In the genomic region with DNA sequence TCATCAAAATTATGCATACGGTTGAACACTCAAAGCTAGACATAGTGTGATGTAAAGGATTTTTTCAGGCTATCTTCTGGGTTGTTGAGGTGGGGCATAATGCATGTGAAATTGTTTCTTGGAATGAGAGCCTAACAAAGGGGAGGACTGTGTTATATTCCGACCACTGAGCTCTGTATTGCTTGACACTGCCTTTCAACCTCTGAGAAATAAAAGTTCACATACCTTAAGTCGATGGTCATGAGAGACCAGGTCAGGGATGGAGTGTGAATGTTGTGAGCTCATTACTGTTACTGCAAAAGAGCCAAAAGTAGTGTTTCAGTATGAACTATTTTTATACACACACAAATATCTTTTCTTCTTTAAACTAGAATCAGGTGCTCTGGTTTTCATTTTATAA, we compare ENCODE assay signal across 25 cellular contexts. TPM values are rescaled to one million over a fixed set of nuclear protein-coding genes. Genes with fewer than 3 reads are reported as not detected.
DNase-seq lines count a peak whose midpoint lies in the region; ATAC-seq, FAIRE-seq and TF ChIP-seq lines count a peak whose summit lies in the region.
"Had no signal": no experiment of that assay in that cellular context is flagged by ENCODE, and none has a peak within 500 bp of the region (broad histone marks: within the 10 kb centered on the region; RNA-seq: fewer than 3 reads in every experiment).

No MANE protein-coding gene starts in this region.

- TF ChIP-seq POLR2A in H1 (IDR thresholded peaks at IDR 0.05; ENCODE audit: control extremely low read depth in 1 of 2, low read depth in 2 of 2, low read length in 2 of 2) (no peak), stomach (IDR thresholded peaks at IDR 0.05) (no peak)

- H3K79me2 ChIP-seq in GM23248 (ENCODE audit: insufficient read depth) = peaks cover 80% of the 10 kb centered on the region
- H3K79me2 ChIP-seq in H1 (ENCODE audit: control insufficient read depth in 1 of 2, insufficient read depth in 2 of 2, low read length in 2 of 2) = peaks cover 19 to 82% of the 10 kb centered on the region in 2 experiments
- H3K79me2 ChIP-seq in osteoblast (ENCODE audit: insufficient read depth, low read length) = peaks cover 62% of the 10 kb centered on the region
- peaks cover 62% of the 10 kb centered on the region for H3K79me2 ChIP-seq in PC-3 (ENCODE audit: low read length)

- no peak for TF ChIP-seq RAD21 in H1 (IDR thresholded peaks at IDR 0.05 in 1 of 2, conservative IDR thresholded peaks at IDR 0.05 in 1 of 2; ENCODE audit: low read depth in 2 of 2, low read length in 2 of 2)

- no peak overlapping the region for H3K4ac ChIP-seq in H1 (replicated peaks; ENCODE audit: insufficient read length, low read depth, low read length)

- FAIRE-seq in HTR-8/SVneo (lab: Jason Lieb, UNC) (peak; percentile 70), H1 (lab: Jason Lieb, UNC) (no peak)
- FAIRE-seq: G401.6 had no signal

- H3K79me1 ChIP-seq in H1 (ENCODE audit: low read depth, low read length) = peaks cover 3% of the 10 kb centered on the region

- 56 to 63% methylated on average over 3 of the region's 3 CpGs for WGBS in GM23248 (ENCODE audit: low coverage in 1 of 2, low lambda C conversion rate in 2 of 2, missing lambda C conversion rate in 2 of 2), 2 experiments
- 87% methylated on average over 3 of the region's 3 CpGs; no CpG with 5 or more reads in 1 of the 2 experiments for WGBS in H1 (ENCODE audit: extremely low coverage in 1 of 2, insufficient coverage in 1 of 2, insufficient read length in 1 of 2, insufficient replicate concordance in 2 of 2, low coverage in 1 of 2, low lambda C conversion rate in 2 of 2, missing lambda C conversion rate in 1 of 2), 2 experiments
- WGBS in stomach, 5 donors = 87 to 94% (median 92%) methylated on average over 3 of the region's 3 CpGs

- no peak for ATAC-seq in PC-3
- ATAC-seq: CD8-positive, alpha-beta T cell; HCT116; Right ventricle myocardium inferior; SK-N-SH treated with all-trans-retinoic acid at 6 μM for 48 hours had no signal

- H3K27me3 ChIP-seq in GM23248 (replicated peaks; ENCODE audit: insufficient read depth) (no peaks in the 10 kb centered on the region), H1 (replicated peaks in 1 of 4; ENCODE audit: control insufficient read depth in 3 of 4, extremely low read depth in 1 of 4, insufficient read depth in 3 of 4, low read length in 3 of 4) (no peaks in the 10 kb centered on the region), osteoblast (ENCODE audit: insufficient read depth, low read length) (no peaks in the 10 kb centered on the region), stomach (no peaks in the 10 kb centered on the region), PC-3 (ENCODE audit: low read length) (no peaks in the 10 kb centered on the region)
- H3K27me3 ChIP-seq: SJCRH30 had no signal

- H2AFZ ChIP-seq in GM23248 (no peak overlapping the region), H1 (ENCODE audit: low read length) (no peak overlapping the region), osteoblast (ENCODE audit: low read length) (no peak overlapping the region), PC-3 (ENCODE audit: low read length) (no peak overlapping the region)
- H2AFZ ChIP-seq: PC-9 had no signal

- POLR2A ChIA-PET in H1 (lab: Charles Lee; ENCODE audit: partially characterized antibody) (interaction anchor here (1.5 kb wide), 1 partner anchor 19 kb away, joined by 3 read pairs; no protein-coding TSS in a partner anchor), PC-3 (lab: Charles Lee; ENCODE audit: unreplicated experiment) (no interaction called here)

- no peaks in the 10 kb centered on the region for H4K20me1 ChIP-seq in GM23248 (ENCODE audit: insufficient read depth)
- H4K20me1 ChIP-seq in H1 (replicated peaks in 1 of 2; ENCODE audit: control insufficient read depth in 1 of 2, insufficient read depth in 2 of 2, low read length in 2 of 2) = peaks cover 0 to 13% of the 10 kb centered on the region in 2 experiments
- H4K20me1 ChIP-seq in osteoblast (ENCODE audit: insufficient read depth, low read length) = peaks cover 34% of the 10 kb centered on the region
- peaks cover 24% of the 10 kb centered on the region; the same call in 1 of the 2 replicates for H4K20me1 ChIP-seq in PC-3 (ENCODE audit: low read length)

- no peak overlapping the region for H4K91ac ChIP-seq in H1 (replicated peaks; ENCODE audit: insufficient read length, low read length)

- H2BK20ac ChIP-seq in H1 (ENCODE audit: low read length) = no peak overlapping the region

- no peak overlapping the region for H4K8ac ChIP-seq in H1 (ENCODE audit: extremely low read depth, insufficient read depth, low read length)

- BruUV-seq in PC-3 (replicated peaks; lab: Mats Ljungman, UMichigan) = no TSS peak

- CTCF ChIA-PET in H1 (lab: Charles Lee; ENCODE audit: partially characterized antibody) (interaction anchor here (0.7 to 3.1 kb wide), 7 partner anchors 9 to 433 kb away, joined by 3 to 15 read pairs (median 4); no protein-coding TSS in a partner anchor), PC-3 (lab: Charles Lee) (interaction anchor here (0.6 to 0.8 kb wide), 2 partner anchors 116 to 665 kb away, joined by 4 to 5 read pairs; no protein-coding TSS in a partner anchor)

- peaks cover 32% of the 10 kb centered on the region for H3K4me1 ChIP-seq in GM23248 (ENCODE audit: insufficient read depth)
- peaks cover 0 to 2% (median 0%) of the 10 kb centered on the region in 4 experiments; a peak in 2 of 7 replicates for H3K4me1 ChIP-seq in H1 (replicated peaks in 1 of 4; ENCODE audit: control insufficient read depth in 3 of 4, insufficient read depth in 4 of 4, low read length in 3 of 4)
- peaks cover 23% of the 10 kb centered on the region for H3K4me1 ChIP-seq in osteoblast (ENCODE audit: insufficient read depth, low read length)
- peaks cover 14 to 38% (median 27%) of the 10 kb centered on the region in 4 donors for H3K4me1 ChIP-seq in stomach
- peaks cover 13% of the 10 kb centered on the region for H3K4me1 ChIP-seq in PC-3 (ENCODE audit: insufficient read depth, low read length)

- H3K56ac ChIP-seq in H1 (replicated peaks; ENCODE audit: insufficient read length, low read depth, low read length) = no peak overlapping the region

- H2BK15ac ChIP-seq in H1 (ENCODE audit: low read length) = no peak overlapping the region

- intact Hi-C loops in stomach (cut with DNase I; ENCODE audit: low total_unique reads) = no loop called here
- intact Hi-C loops in PC-3 (cut with micrococcal nuclease) = no loop called here

- no peak overlapping the region for H2BK5ac ChIP-seq in H1 (ENCODE audit: low read depth, low read length)

- TF ChIP-seq CTCF in H1 (IDR thresholded peaks at IDR 0.05; ENCODE audit: control extremely low read depth in 1 of 3, insufficient read depth in 1 of 3, low read depth in 1 of 3, low read length in 3 of 3) = no peak
- no peak for TF ChIP-seq CTCF in osteoblast (IDR thresholded peaks at IDR 0.05; ENCODE audit: extremely low read depth, low read depth, low read length)
- TF ChIP-seq CTCF in stomach (IDR thresholded peaks at IDR 0.05) = no peak
- TF ChIP-seq CTCF in PC-3 (conservative IDR thresholded peaks at IDR 0.05; ENCODE audit: low read depth, low read length) = no peak

- no peaks in the 10 kb centered on the region for H3K9me2 ChIP-seq in GM23248 (ENCODE audit: insufficient read depth)
- no peaks in the 10 kb centered on the region for H3K9me2 ChIP-seq in PC-3 (replicated peaks; ENCODE audit: low read length)

- no peak overlapping the region for H4K5ac ChIP-seq in H1 (ENCODE audit: insufficient read length, low read depth, low read length)

- DNase-seq in GM23248 (peak; percentile 31), HTR-8/SVneo (ENCODE audit: insufficient read length, low spot score) (no peak), H1 (ENCODE audit: low read depth in 1 of 2, low spot score in 2 of 2) (no peak), osteoblast (ENCODE audit: insufficient read length, low spot score, missing footprints) (no peak), stomach (no peak), retina (no peak), PC-3 (no peak)
- DNase-seq: Caco-2; CD8-positive, alpha-beta T cell; Karpas-422; MV-4-11; NCI-H1105; NCI-H146; NCI-H1930; NCI-H2107; NCI-H524; NCI-H748 treated with DMSO at 0.1 percent for 48 hours; PC-9 had no signal

- peak overlapping the region; percentile 31 for H3K4me2 ChIP-seq in GM23248 (ENCODE audit: unreplicated experiment)
- H3K4me2 ChIP-seq in H1 (ENCODE audit: insufficient read depth in 1 of 2, low read depth in 2 of 2, low read length in 2 of 2) = no peak overlapping the region
- peak overlapping the region; percentile 20 for H3K4me2 ChIP-seq in osteoblast (ENCODE audit: insufficient read depth, low read length)
- no peak overlapping the region for H3K4me2 ChIP-seq in PC-3 (ENCODE audit: low read length)
- H3K4me2 ChIP-seq: PC-9 had no signal

- H3K9me3 ChIP-seq in GM23248 (ENCODE audit: low read depth) (no peaks in the 10 kb centered on the region), H1 (ENCODE audit: insufficient read depth in 2 of 2, low read depth in 1 of 2, low read length in 1 of 2) (no peaks in the 10 kb centered on the region), osteoblast (ENCODE audit: low read depth, low read length) (no peaks in the 10 kb centered on the region), stomach (no peaks in the 10 kb centered on the region), PC-3 (ENCODE audit: low read length) (no peaks in the 10 kb centered on the region)
- H3K9me3 ChIP-seq: Caco-2, SJCRH30 had no signal

- H3K9ac ChIP-seq in GM23248 = no peak overlapping the region
- no peak overlapping the region for H3K9ac ChIP-seq in H1 (replicated peaks in 1 of 4; ENCODE audit: extremely low read depth in 1 of 4, low read depth in 3 of 4, low read length in 3 of 4)
- H3K9ac ChIP-seq in PC-3 (ENCODE audit: low read length) = no peak overlapping the region

- H3F3A ChIP-seq in GM23248 (ENCODE audit: insufficient read depth) (peaks cover 11% of the 10 kb centered on the region; the same call in 1 of the 2 replicates), PC-3 (ENCODE audit: low read length, unreplicated experiment) (no peaks in the 10 kb centered on the region)

- in situ Hi-C loops in GM23248 (cut with MboI) = no loop called here

- no peak overlapping the region for H3K23ac ChIP-seq in H1 (ENCODE audit: insufficient read length)

- no peak overlapping the region for H2BK12ac ChIP-seq in H1 (ENCODE audit: low read depth, low read length)

- H3K4me3 ChIP-seq in GM23248 (no peak overlapping the region), H1 (ENCODE audit: extremely low read depth in 1 of 4, insufficient read depth in 2 of 4, low read depth in 3 of 4, low read length in 4 of 4) (no peak overlapping the region), osteoblast (ENCODE audit: insufficient read depth, low read length) (peak overlapping the region; percentile 10), stomach (no peak overlapping the region), PC-3 (ENCODE audit: low read length) (no peak overlapping the region)
- H3K4me3 ChIP-seq: PC-9, SJCRH30 had no signal

- H3K36me3 ChIP-seq in GM23248 (ENCODE audit: low read depth) (peaks cover 10% of the 10 kb centered on the region; the same call in 1 of the 2 replicates), H1 (ENCODE audit: control insufficient read depth in 2 of 4, insufficient read depth in 4 of 4, low read length in 3 of 4) (peaks cover 3 to 28% (median 17%) of the 10 kb centered on the region in 4 experiments), osteoblast (ENCODE audit: insufficient read depth, low read length) (peaks cover 5% of the 10 kb centered on the region), stomach (peaks cover 0 to 36% (median 34%) of the 10 kb centered on the region in 4 donors), PC-3 (ENCODE audit: low read depth, low read length) (peaks cover 26% of the 10 kb centered on the region; the same call in 1 of the 2 replicates)

- H2AK5ac ChIP-seq in H1 (ENCODE audit: low read depth, low read length) = no peak overlapping the region

- H3K18ac ChIP-seq in H1 (ENCODE audit: extremely low read depth, low read length) = no peak overlapping the region

- peaks cover 8% of the 10 kb centered on the region; the same call in 1 of the 2 replicates for H3K23me2 ChIP-seq in H1 (ENCODE audit: low read depth, low read length)

- H3K14ac ChIP-seq in H1 (ENCODE audit: insufficient read length) = no peak overlapping the region

- H2BK120ac ChIP-seq in H1 (replicated peaks; ENCODE audit: low read depth, low read length) = no peak overlapping the region

- H3K27ac ChIP-seq in GM23248 (0 out of 2 replicates have a peak overlapping the region, but pooled peaks have one; percentile 19), H1 (ENCODE audit: low read depth, low read length) (no peak overlapping the region), osteoblast (ENCODE audit: low read depth, low read length) (peak overlapping the region; percentile 59), stomach (no peak overlapping the region), PC-3 (ENCODE audit: low read length) (no peak overlapping the region)
- H3K27ac ChIP-seq: C4-2B, HL-60, PC-9, SJCRH30 had no signal

- TF ChIP-seq EP300 in H1 (IDR thresholded peaks at IDR 0.05; ENCODE audit: borderline replicate concordance in 1 of 2, low read depth in 2 of 2, low read length in 2 of 2) (no peak), stomach (IDR thresholded peaks at IDR 0.05) (no peak)

RNA-seq across cellular contexts. Expression of a gene that starts 5.0 kb away (rescaled TPM):
- 64.5 and 70.9 TPM in 2 replicates for total RNA-seq in GM23248 (2014; rRNA removed; shearing (Covaris generic))
- polyA plus RNA-seq in GM23248 (2016; fragmentation: Nextera tagmentation; extraction: Ambion mirVana) (80.1 and 83.6 TPM in 2 replicates), H1 (2011; rRNA removed) (15.3 and 41.9 TPM in 2 replicates), stomach (10 to 100 TPM; 61.8 to 70.6 (median 64.3) TPM)
- total RNA-seq in H1 (2021; fragmentation: NEBNext Ultra II Directional; extraction: Animal tissue kit (Norgen Biotek cat#: 25700)) = 85.5 and 96.8 TPM in 2 replicates
- polyA plus RNA-seq in H1 (2011; cell fraction: cytosol; rRNA removed) = 115 TPM
- polyA plus RNA-seq in H1 (2011; cell fraction: nucleus; rRNA removed) = 6.7 TPM
- polyA plus RNA-seq in H1 (2012, experiment 1 of 2) = 76.4 to 133 TPM (median 107 TPM) in 4 replicates
- 171 TPM for polyA plus RNA-seq in H1 (2012, experiment 2 of 2)
- 250 TPM for polyA plus RNA-seq in H1 (2013, experiment 1 of 2)
- polyA plus RNA-seq in H1 (2013, experiment 2 of 2) = 257 TPM
- 6.9 and 7.5 TPM in 2 replicates for polyA minus RNA-seq in H1 (2011; rRNA and poly(A)+ RNA removed)
- 15.0 TPM for polyA minus RNA-seq in H1 (2011; cell fraction: cytosol; rRNA and poly(A)+ RNA removed)
- 19.6 TPM for polyA minus RNA-seq in H1 (2011; cell fraction: nucleus; rRNA and poly(A)+ RNA removed)
- total RNA-seq in osteoblast (93.0 and 95.2 TPM in 2 replicates), stomach (10 to 100 TPM; 49.8 to 69.4 (median 61.6) TPM), PC-3 (2014; rRNA removed) (100 and 122 TPM in 2 replicates)

RNA-seq across cellular contexts. Expression of a gene that starts 39.1 kb away (rescaled TPM):
- 1.2 TPM in 1 of 2 replicates, not detected in the other for total RNA-seq in GM23248 (2014; rRNA removed; shearing (Covaris generic))
- polyA plus RNA-seq in GM23248 (2016; fragmentation: Nextera tagmentation; extraction: Ambion mirVana) (0.37 and 0.43 TPM in 2 replicates), H1 (2011; rRNA removed) (0.08 TPM in 1 of 2 replicates, not detected in the other), stomach (1 to 10 TPM in 1 of 3 donors, not detected in 2; 1.2 TPM)
- not detected in 2 replicates for total RNA-seq in H1 (2021; fragmentation: NEBNext Ultra II Directional; extraction: Animal tissue kit (Norgen Biotek cat#: 25700))
- 0.03 TPM for polyA plus RNA-seq in H1 (2011; cell fraction: cytosol; rRNA removed)
- not detected for polyA plus RNA-seq in H1 (2011; cell fraction: nucleus; rRNA removed)
- 0.09 TPM in 1 of 4 replicates, not detected in the others for polyA plus RNA-seq in H1 (2012, experiment 1 of 2)
- not detected for polyA plus RNA-seq in H1 (2012, experiment 2 of 2)
- polyA plus RNA-seq in H1 (2013, experiment 1 of 2) = 0.04 TPM
- polyA plus RNA-seq in H1 (2013, experiment 2 of 2) = 0.15 TPM
- polyA minus RNA-seq in H1 (2011; rRNA and poly(A)+ RNA removed) = 0.93 TPM in 1 of 2 replicates, not detected in the other
- polyA minus RNA-seq in H1 (2011; cell fraction: cytosol; rRNA and poly(A)+ RNA removed) = not detected
- polyA minus RNA-seq in H1 (2011; cell fraction: nucleus; rRNA and poly(A)+ RNA removed) = not detected
- total RNA-seq in osteoblast (not detected in 2 replicates), stomach (not detected), PC-3 (2014; rRNA removed) (0.81 and 1.2 TPM in 2 replicates)
- total RNA-seq: CD8-positive, alpha-beta T cell; Right ventricle myocardium inferior; SJCRH30 had no signal

Comparison
In these comparisons a context has a peak if more than half of its experiments do, and no peak if none do; other contexts are left out.
1. H3K27ac ChIP-seq: peak in GM23248 (single experiment) and osteoblast (single experiment); none in H1 (single experiment), stomach (0 of 5) and PC-3 (single experiment).
2. H3K4me2 ChIP-seq: peak in GM23248 (single experiment) and osteoblast (single experiment); none in H1 (0 of 2) and PC-3 (single experiment).